In the genomic region with DNA sequence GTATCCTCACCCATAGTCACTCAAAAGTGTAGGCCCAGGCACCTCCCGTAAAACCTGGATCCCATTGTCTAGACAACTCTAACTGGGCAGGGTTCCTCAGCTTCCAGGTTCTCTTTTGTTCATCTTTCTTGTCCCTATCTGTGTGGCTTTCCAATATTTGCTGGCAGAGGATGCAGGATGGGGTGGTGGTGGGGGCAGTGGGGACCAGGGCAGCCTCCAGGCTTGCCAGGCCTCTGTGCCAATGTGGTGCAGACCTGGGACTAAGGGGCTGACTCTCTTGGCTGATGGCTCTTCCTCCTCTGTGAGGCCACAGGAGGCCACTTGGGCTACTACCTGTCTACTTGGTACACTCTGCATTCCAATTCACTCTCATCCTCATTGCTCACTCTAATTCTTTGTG, we compare ENCODE assay signal across 27 cellular contexts.
"Had no signal": no experiment of that assay in that cellular context is flagged by ENCODE, and none has a peak within 500 bp of the region (broad histone marks: within the 10 kb centered on the region; RNA-seq: fewer than 3 reads in every experiment).

No MANE protein-coding gene starts in this region.

- H3K27ac Mint-ChIP-seq: activated CD4-positive, alpha-beta memory T cell treated with anti-CD3 and anti-CD28 coated beads, Interleukin-2, amount 10 ng/mL, durations not matched to agents 7 days and 5 days; activated CD4-positive, alpha-beta T cell treated with anti-CD3 and anti-CD28 coated beads for 36 hours; activated CD4-positive, alpha-beta T cell treated with anti-CD3 and anti-CD28 coated beads, Interleukin-2, amount 10 ng/mL, durations not matched to agents 7 days and 5 days; activated naive CD8-positive, alpha-beta T cell treated with anti-CD3 and anti-CD28 coated beads, Interleukin-2, amount 10 ng/mL, durations not matched to agents 7 days and 5 days; activated T-cell treated with anti-CD3 and anti-CD28 coated beads, Interleukin-2, amount 50 U/mL, for 24 hours; activated T-cell treated with anti-CD3 and anti-CD28 coated beads, Interleukin-2, amount 50 U/mL, for 72 hours; effector memory CD8-positive, alpha-beta T cell had no signal

- ATAC-seq: activated CD4-positive, alpha-beta T cell treated with anti-CD3 and anti-CD28 coated beads for 36 hours; activated naive CD4-positive, alpha-beta T cell treated with anti-CD3 and anti-CD28 coated beads, Interleukin-2, amount 50 U/mL, for 72 hours; activated T-cell treated with anti-CD3 and anti-CD28 coated beads, Interleukin-2, amount 50 U/mL, for 72 hours; effector memory CD8-positive, alpha-beta T cell; gastroesophageal sphincter had no signal

- H3K27me3 Mint-ChIP-seq: activated CD4-positive, alpha-beta memory T cell treated with anti-CD3 and anti-CD28 coated beads, Interleukin-2, amount 10 ng/mL, durations not matched to agents 7 days and 5 days; activated CD4-positive, alpha-beta T cell treated with anti-CD3 and anti-CD28 coated beads for 36 hours; activated CD4-positive, alpha-beta T cell treated with anti-CD3 and anti-CD28 coated beads, Interleukin-2, amount 10 ng/mL, durations not matched to agents 7 days and 5 days; activated naive CD4-positive, alpha-beta T cell treated with anti-CD3 and anti-CD28 coated beads, Interleukin-2, amount 10 ng/mL, durations not matched to agents 7 days and 5 days; activated naive CD8-positive, alpha-beta T cell treated with anti-CD3 and anti-CD28 coated beads, Interleukin-2, amount 10 ng/mL, durations not matched to agents 7 days and 5 days; effector memory CD8-positive, alpha-beta T cell had no signal

- DNase-seq: activated CD4-positive, alpha-beta memory T cell treated with anti-CD3 and anti-CD28 coated beads, Interleukin-2, amount 10 ng/mL, durations not matched to agents 7 days and 5 days; activated CD4-positive, alpha-beta T cell treated with anti-CD3 and anti-CD28 coated beads for 36 hours; activated CD4-positive, alpha-beta T cell treated with anti-CD3 and anti-CD28 coated beads, Interleukin-2, amount 10 ng/mL, durations not matched to agents 7 days and 5 days; activated CD4-positive, alpha-beta T cell treated with anti-CD3 and anti-CD28 coated beads, Interleukin-2, amount 50 U/mL, for 4 hours; activated CD4-positive, CD25-positive, alpha-beta regulatory T cell; activated CD4-positive, CD25-positive, alpha-beta regulatory T cell treated with anti-CD3 and anti-CD28 coated beads, Interleukin-2, amount 50 U/mL, for 72 hours; activated CD8-positive, alpha-beta memory T cell treated with anti-CD3 and anti-CD28 coated beads, Interleukin-2, amount 50 U/mL, for 48 hours; activated gamma-delta T cell; activated naive CD4-positive, alpha-beta T cell; activated naive CD4-positive, alpha-beta T cell treated with anti-CD3 and anti-CD28 coated beads, Interleukin-2, amount 10 ng/mL, durations not matched to agents 7 days and 5 days; activated naive CD8-positive, alpha-beta T cell treated with anti-CD3 and anti-CD28 coated beads, Interleukin-2, amount 10 ng/mL, durations not matched to agents 7 days and 5 days; activated T-cell treated with anti-CD3 and anti-CD28 coated beads for 4 hours; activated T-cell treated with anti-CD3 and anti-CD28 coated beads, Interleukin-2, amount 50 U/mL, for 24 hours; activated T-cell treated with anti-CD3 and anti-CD28 coated beads, Interleukin-2, amount 50 U/mL, for 72 hours; amniotic stem cell; anterior cingulate cortex; brain microvascular endothelial cell; caudate nucleus; cortex of kidney; dermis blood vessel endothelial cell; effector CD4-positive, alpha-beta T cell; effector memory CD8-positive, alpha-beta T cell; esophagus squamous epithelium; T-helper 2 cell had no signal

- H3K4me3 Mint-ChIP-seq: activated CD4-positive, alpha-beta memory T cell treated with anti-CD3 and anti-CD28 coated beads, Interleukin-2, amount 10 ng/mL, durations not matched to agents 7 days and 5 days; activated CD4-positive, alpha-beta T cell treated with anti-CD3 and anti-CD28 coated beads for 36 hours; activated CD4-positive, alpha-beta T cell treated with anti-CD3 and anti-CD28 coated beads, Interleukin-2, amount 10 ng/mL, durations not matched to agents 7 days and 5 days; activated naive CD4-positive, alpha-beta T cell treated with anti-CD3 and anti-CD28 coated beads, Interleukin-2, amount 10 ng/mL, durations not matched to agents 7 days and 5 days; activated naive CD8-positive, alpha-beta T cell treated with anti-CD3 and anti-CD28 coated beads, Interleukin-2, amount 10 ng/mL, durations not matched to agents 7 days and 5 days; activated T-cell treated with anti-CD3 and anti-CD28 coated beads, Interleukin-2, amount 50 U/mL, for 24 hours; activated T-cell treated with anti-CD3 and anti-CD28 coated beads, Interleukin-2, amount 50 U/mL, for 72 hours; effector memory CD8-positive, alpha-beta T cell had no signal

- H3K27ac ChIP-seq: brain microvascular endothelial cell, epithelial cell of prostate, gastroesophageal sphincter had no signal

- H3K27me3 ChIP-seq: brain microvascular endothelial cell, esophagus squamous epithelium, gastroesophageal sphincter had no signal

- H3K9me3 ChIP-seq: esophagus squamous epithelium, gastroesophageal sphincter had no signal

- H3K9me3 Mint-ChIP-seq: activated CD4-positive, alpha-beta memory T cell treated with anti-CD3 and anti-CD28 coated beads, Interleukin-2, amount 10 ng/mL, durations not matched to agents 7 days and 5 days; activated CD4-positive, alpha-beta T cell treated with anti-CD3 and anti-CD28 coated beads, Interleukin-2, amount 10 ng/mL, durations not matched to agents 7 days and 5 days; activated naive CD4-positive, alpha-beta T cell treated with anti-CD3 and anti-CD28 coated beads, Interleukin-2, amount 10 ng/mL, durations not matched to agents 7 days and 5 days; activated naive CD4-positive, alpha-beta T cell treated with anti-CD3 and anti-CD28 coated beads, Interleukin-2, amount 50 U/mL, for 72 hours; activated naive CD8-positive, alpha-beta T cell treated with anti-CD3 and anti-CD28 coated beads, Interleukin-2, amount 10 ng/mL, durations not matched to agents 7 days and 5 days; activated T-cell treated with anti-CD3 and anti-CD28 coated beads, Interleukin-2, amount 50 U/mL, for 24 hours; activated T-cell treated with anti-CD3 and anti-CD28 coated beads, Interleukin-2, amount 50 U/mL, for 72 hours; effector memory CD8-positive, alpha-beta T cell had no signal
